21 cellular contexts compared by ENCODE assay signal in the genomic region with DNA sequence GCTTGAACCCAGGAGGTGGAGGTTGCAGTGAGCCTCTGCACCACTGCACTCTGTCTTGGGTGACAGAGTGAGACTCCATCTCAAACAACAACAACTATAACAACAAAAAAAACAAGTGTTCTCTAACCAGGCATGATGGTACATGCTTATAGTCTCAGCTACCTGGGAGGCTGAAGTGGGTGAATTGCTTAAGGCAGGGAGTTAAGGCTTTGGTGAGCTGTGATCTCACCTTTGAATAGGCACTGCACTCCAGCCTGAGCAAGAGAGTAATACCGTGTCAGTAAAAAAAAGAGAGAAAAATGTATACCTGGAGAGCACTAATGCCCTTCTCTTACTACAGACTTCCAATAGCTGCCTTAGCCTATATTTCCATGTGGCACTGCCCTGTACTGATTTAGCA. TPM values are rescaled to one million over a fixed set of nuclear protein-coding genes. Genes with fewer than 3 reads are reported as not detected.
A peak's percentile ranks its signal among the peaks of the same experiment; 100 is the strongest.
DNase-seq lines count a peak whose midpoint lies in the region; ATAC-seq and TF ChIP-seq lines count a peak whose summit lies in the region.
"Had no signal": no experiment of that assay in that cellular context is flagged by ENCODE, and none has a peak within 500 bp of the region (broad histone marks: within the 10 kb centered on the region; RNA-seq: fewer than 3 reads in every experiment).

No MANE protein-coding gene starts in this region.

- no peak overlapping the region for H3K27ac ChIP-seq in mammary epithelial cell (ENCODE audit: insufficient read depth, low read depth, low read length)
- H3K27ac ChIP-seq in foreskin keratinocyte = no peak overlapping the region
- no peak overlapping the region for H3K27ac ChIP-seq in CD8-positive, alpha-beta memory T cell (ENCODE audit: low read depth, low read length)
- H3K27ac ChIP-seq: 22Rv1, BLaER1, C4-2B had no signal

- H4K20me1 ChIP-seq in mammary epithelial cell (ENCODE audit: insufficient read depth, low read length) = no peaks in the 10 kb centered on the region

- H3K9me3 ChIP-seq in mammary epithelial cell (replicated peaks; ENCODE audit: insufficient read depth, low read length) = no peaks in the 10 kb centered on the region
- 0 out of 2 replicates have a peak, but pooled peaks cover 3% of the 10 kb centered on the region for H3K9me3 ChIP-seq in HAP-1
- no peaks in the 10 kb centered on the region for H3K9me3 ChIP-seq in CD8-positive, alpha-beta memory T cell (ENCODE audit: low read length)
- H3K9me3 ChIP-seq: BLaER1 had no signal

- H3K79me2 ChIP-seq in mammary epithelial cell (ENCODE audit: insufficient read depth, low read length) = no peaks in the 10 kb centered on the region

- H3K4me1 ChIP-seq in mammary epithelial cell (ENCODE audit: insufficient read depth, low read length) (no peaks in the 10 kb centered on the region), foreskin keratinocyte (no peaks in the 10 kb centered on the region), HAP-1 (peaks cover 3% of the 10 kb centered on the region; the same call in 1 of the 2 replicates)
- H3K4me1 ChIP-seq in CD8-positive, alpha-beta memory T cell (ENCODE audit: insufficient read depth, low read length) = no peaks in the 10 kb centered on the region
- H3K4me1 ChIP-seq: BLaER1 had no signal

- H3K9me3 Mint-ChIP-seq in MCF 10A (ENCODE audit: unreplicated experiment) = no peaks in the 10 kb centered on the region
- H3K9me3 Mint-ChIP-seq in CD8-positive, alpha-beta memory T cell = no peaks in the 10 kb centered on the region
- H3K9me3 Mint-ChIP-seq: CD4-positive, CD25-positive, alpha-beta regulatory T cell; CD8-positive, alpha-beta T cell had no signal

- H3K4me3 Mint-ChIP-seq in MCF 10A (ENCODE audit: unreplicated experiment) = no peak overlapping the region
- no peak overlapping the region for H3K4me3 Mint-ChIP-seq in CD8-positive, alpha-beta memory T cell
- H3K4me3 Mint-ChIP-seq: B cell; CD4-positive, CD25-positive, alpha-beta regulatory T cell; CD8-positive, alpha-beta T cell had no signal

- no peak overlapping the region for H2AFZ ChIP-seq in mammary epithelial cell (ENCODE audit: low read depth, low read length)

- in situ Hi-C loops in mammary epithelial cell (cut with MboI; ENCODE audit: low sequenced_read_pairs in 2 of 2) = no loop called here
- in situ Hi-C loops in HAP-1 (cut with MboI; ENCODE audit: low sequenced_read_pairs) = no loop called here

- dilution Hi-C loops in mammary epithelial cell (cut with HindIII; ENCODE audit: low sequenced_read_pairs) = no loop called here

- H3K4me1 Mint-ChIP-seq in MCF 10A (ENCODE audit: insufficient read depth, unreplicated experiment) = no peaks in the 10 kb centered on the region
- peaks cover 0 to 4% (median 0%) of the 10 kb centered on the region in 3 donors for H3K4me1 Mint-ChIP-seq in CD8-positive, alpha-beta memory T cell
- H3K4me1 Mint-ChIP-seq: B cell; CD4-positive, CD25-positive, alpha-beta regulatory T cell had no signal

- no peak overlapping the region for H3K27ac Mint-ChIP-seq in MCF 10A (ENCODE audit: low read depth, unreplicated experiment)
- H3K27ac Mint-ChIP-seq in CD8-positive, alpha-beta memory T cell = no peak overlapping the region
- H3K27ac Mint-ChIP-seq: B cell; CD8-positive, alpha-beta T cell had no signal

- 0% methylated on average over 1 of the region's 1 CpG for WGBS in mammary epithelial cell (ENCODE audit: low coverage, missing lambda C conversion rate)
- 25 to 74% methylated on average over 1 of the region's 1 CpG for WGBS in lower leg skin, 2 donors

- no peak for TF ChIP-seq POLR2A in lower leg skin (IDR thresholded peaks at IDR 0.05)

- H3K27me3 ChIP-seq in mammary epithelial cell (ENCODE audit: insufficient read depth, low read length) (no peaks in the 10 kb centered on the region), foreskin keratinocyte (no peaks in the 10 kb centered on the region), HAP-1 (ENCODE audit: low read depth) (no peaks in the 10 kb centered on the region)
- no peaks in the 10 kb centered on the region for H3K27me3 ChIP-seq in CD8-positive, alpha-beta memory T cell (ENCODE audit: insufficient read depth, low read length, poor library complexity, severe bottlenecking)

- H3K4me3 ChIP-seq in mammary epithelial cell (replicated peaks in 1 of 3; ENCODE audit: insufficient read depth in 1 of 3, low read depth in 2 of 3, low read length in 3 of 3) (no peak overlapping the region), epithelial cell of esophagus (ENCODE audit: low read length) (no peak overlapping the region), lower leg skin (ENCODE audit: low read depth, poor library complexity, severe bottlenecking) (no peak overlapping the region), HAP-1 (no peak overlapping the region)
- H3K4me3 ChIP-seq in CD8-positive, alpha-beta memory T cell (ENCODE audit: low read length) = no peak overlapping the region
- H3K4me3 ChIP-seq: BLaER1, GM12878 had no signal

- POLR2A ChIA-PET in MCF 10A (lab: Yijun Ruan, JAX) = interaction anchor here (1.0 to 1.9 kb wide), 4 partner anchors 18 to 22 kb away, joined by 3 to 10 read pairs (median 4); a partner anchor contains a TSS
- POLR2A ChIA-PET in CD8-positive, alpha-beta memory T cell (lab: Charles Lee) = no interaction called here

- no TSS peak for BruUV-seq in mammary epithelial cell (replicated peaks; lab: Mats Ljungman, UMichigan)
- BruUV-seq in MCF 10A (replicated peaks; lab: Mats Ljungman, UMichigan) = no TSS peak

- DNase-seq in mammary epithelial cell (peak; percentile 70), MCF 10A (ENCODE audit: unreplicated experiment) (no peak), epithelial cell of esophagus (ENCODE audit: low read depth) (peak; percentile 84), foreskin keratinocyte (peak in 1 of 2 donors; percentile 76), lower leg skin (ENCODE audit: low spot score in 2 of 2) (no peak), HAP-1 (ENCODE audit: low spot score in 2 of 2) (no peak)
- no peak for DNase-seq in CD8-positive, alpha-beta memory T cell
- DNase-seq: CD4-positive, CD25-positive, alpha-beta regulatory T cell; CD8-positive, alpha-beta T cell; DMS 273 treated with DMSO at 0.1 percent for 48 hours; DMS79; EL; GDM1; GOT3; HCEC 1CT had no signal

- TF ChIP-seq CTCF in mammary epithelial cell (conservative IDR thresholded peaks at IDR 0.05 in 1 of 2, IDR thresholded peaks at IDR 0.05 in 1 of 2; ENCODE audit: extremely low read depth in 1 of 2, insufficient read depth in 1 of 2, low read depth in 1 of 2, low read length in 2 of 2) = no peak
- TF ChIP-seq CTCF in MCF 10A (IDR thresholded peaks at IDR 0.05; ENCODE audit: unreplicated experiment) = no peak
- no peak for TF ChIP-seq CTCF in epithelial cell of esophagus (IDR thresholded peaks at IDR 0.05; ENCODE audit: insufficient read depth, low read depth, low read length, missing control alignments)
- TF ChIP-seq CTCF in foreskin keratinocyte (conservative IDR thresholded peaks at IDR 0.05) = no peak
- no peak for TF ChIP-seq CTCF in lower leg skin (IDR thresholded peaks at IDR 0.05)

- ATAC-seq in foreskin keratinocyte (peak; percentile 76), GM18520 (IDR thresholded peaks at IDR 0.05; ENCODE audit: unreplicated experiment) (no peak)
- ATAC-seq: CD8-positive, alpha-beta T cell; GM12878 had no signal

- intact Hi-C loops in mammary epithelial cell (cut with micrococcal nuclease) = no loop called here
- intact Hi-C loops in MCF 10A (cut with micrococcal nuclease) = no loop called here
- intact Hi-C loops in lower leg skin (cut with DNase I; ENCODE audit: low total_unique reads) = no loop called here

- peaks cover 71% of the 10 kb centered on the region for H3K27me3 Mint-ChIP-seq in MCF 10A (ENCODE audit: insufficient read depth, unreplicated experiment)
- H3K27me3 Mint-ChIP-seq in CD8-positive, alpha-beta memory T cell = peaks cover 0 to 7% of the 10 kb centered on the region in 2 donors
- H3K27me3 Mint-ChIP-seq: B cell; CD4-positive, CD25-positive, alpha-beta regulatory T cell had no signal

- no peak overlapping the region for H3K9ac ChIP-seq in mammary epithelial cell (ENCODE audit: insufficient read depth, low read length)
- H3K9ac ChIP-seq: BLaER1 had no signal

- H3K36me3 ChIP-seq in mammary epithelial cell (ENCODE audit: insufficient read depth, low read length) (no peaks in the 10 kb centered on the region), HAP-1 (replicated peaks) (no peaks in the 10 kb centered on the region)
- H3K36me3 ChIP-seq in CD8-positive, alpha-beta memory T cell (ENCODE audit: insufficient read depth, low read length) = no peaks in the 10 kb centered on the region
- H3K36me3 ChIP-seq: BLaER1 had no signal

- CTCF ChIA-PET in mammary epithelial cell (lab: Charles Lee; ENCODE audit: low non-redundant PET) (no interaction called here), MCF 10A (lab: Yijun Ruan, JAX) (no interaction called here)
- CTCF ChIA-PET in CD8-positive, alpha-beta memory T cell (lab: Charles Lee) = interaction anchor here (0.9 kb wide), 1 partner anchor 12 kb away, joined by 3 read pairs; no protein-coding TSS in a partner anchor

- H3K4me2 ChIP-seq in mammary epithelial cell (ENCODE audit: insufficient read depth, low read depth, low read length) = no peak overlapping the region
- H3K4me2 ChIP-seq: BLaER1 had no signal

- H3K36me3 Mint-ChIP-seq in MCF 10A (ENCODE audit: insufficient read depth, unreplicated experiment) = no peaks in the 10 kb centered on the region
- H3K36me3 Mint-ChIP-seq in CD8-positive, alpha-beta memory T cell = no peaks in the 10 kb centered on the region
- H3K36me3 Mint-ChIP-seq: CD4-positive, CD25-positive, alpha-beta regulatory T cell; CD8-positive, alpha-beta T cell had no signal

RNA-seq across cellular contexts. Expression of a gene that starts 18.9 kb away (rescaled TPM):
- total RNA-seq in mammary epithelial cell (100 to 1,000 TPM in 1 of 2 donors, 10 to 100 TPM in 1; 93.0 to 134 TPM), MCF 10A (2022) (68.6 and 77.9 TPM in 2 replicates), foreskin keratinocyte (54.0 and 60.9 TPM in 2 replicates), lower leg skin (10 to 100 TPM; 50.4 to 77.6 (median 58.4) TPM)
- polyA plus RNA-seq in mammary epithelial cell (19.3 TPM), foreskin keratinocyte (11.0 and 11.6 TPM in 2 replicates)
- 427 TPM for polyA minus RNA-seq in mammary epithelial cell
- total RNA-seq in CD8-positive, alpha-beta memory T cell = 10 to 100 TPM; 53.7 to 54.5 TPM
- polyA plus RNA-seq in CD8-positive, alpha-beta memory T cell = 27.1 TPM

Comparison
In these comparisons a context has a peak if more than half of its experiments do, and no peak if none do; other contexts are left out.
1. DNase-seq: peak in mammary epithelial cell (single experiment) and epithelial cell of esophagus (single experiment); none in MCF 10A (single experiment), lower leg skin (0 of 2), HAP-1 (0 of 2) and CD8-positive, alpha-beta memory T cell (0 of 5).